In genomic region chr10:74320026-74320425, GRCh38 we compare ENCODE assay signal across 26 cellular contexts.
"Had no signal": no experiment of that assay in that cellular context is flagged by ENCODE, and none has a peak within 500 bp of the region (broad histone marks: within the 10 kb centered on the region; RNA-seq: fewer than 3 reads in every experiment).

No MANE protein-coding gene starts in this region.

- H3K27me3 Mint-ChIP-seq: naive thymus-derived CD4-positive, alpha-beta T cell had no signal

- H3K27ac ChIP-seq: coronary artery, dorsolateral prefrontal cortex, epithelial cell of prostate, esophagus squamous epithelium, gastrocnemius medialis, heart right ventricle, left lung, lower lobe of right lung had no signal

- H3K9me3 ChIP-seq: gastrocnemius medialis had no signal

- H3K4me1 ChIP-seq: esophagus squamous epithelium, gastrocnemius medialis, heart right ventricle, left lung, lower lobe of right lung had no signal

- H3K4me3 Mint-ChIP-seq: naive thymus-derived CD4-positive, alpha-beta T cell had no signal

- FAIRE-seq: colon, endometrium, islet of Langerhans had no signal

- H3K4me3 ChIP-seq: coronary artery, dorsolateral prefrontal cortex, esophagus squamous epithelium, gastrocnemius medialis, heart right ventricle, left lung, lower lobe of right lung had no signal

- H3K27me3 ChIP-seq: dorsolateral prefrontal cortex, esophagus squamous epithelium, gastrocnemius medialis, heart right ventricle, left lung had no signal

- DNase-seq: dermis blood vessel endothelial cell; dorsolateral prefrontal cortex; effector CD4-positive, alpha-beta T cell; effector memory CD4-positive, alpha-beta T cell; erythroblast; esophagus squamous epithelium; foreskin fibroblast; foreskin melanocyte; gastrocnemius medialis; glutamatergic neuron; head of caudate nucleus; heart right ventricle; hippocampal formation; left cardiac atrium; left lung; left ventricle myocardium superior; lower lobe of right lung; mesenchymal stem cell; midbrain; naive thymus-derived CD4-positive, alpha-beta T cell had no signal

- ATAC-seq: esophagus mucosa; gastrocnemius medialis; heart right ventricle; left cardiac atrium; left lung; left ventricle myocardium superior; lower lobe of right lung; naive thymus-derived CD4-positive, alpha-beta T cell had no signal

- H3K36me3 ChIP-seq: gastrocnemius medialis, heart right ventricle, left lung, lower lobe of right lung had no signal

- H3K27ac Mint-ChIP-seq: naive thymus-derived CD4-positive, alpha-beta T cell had no signal
